In the genomic region with DNA sequence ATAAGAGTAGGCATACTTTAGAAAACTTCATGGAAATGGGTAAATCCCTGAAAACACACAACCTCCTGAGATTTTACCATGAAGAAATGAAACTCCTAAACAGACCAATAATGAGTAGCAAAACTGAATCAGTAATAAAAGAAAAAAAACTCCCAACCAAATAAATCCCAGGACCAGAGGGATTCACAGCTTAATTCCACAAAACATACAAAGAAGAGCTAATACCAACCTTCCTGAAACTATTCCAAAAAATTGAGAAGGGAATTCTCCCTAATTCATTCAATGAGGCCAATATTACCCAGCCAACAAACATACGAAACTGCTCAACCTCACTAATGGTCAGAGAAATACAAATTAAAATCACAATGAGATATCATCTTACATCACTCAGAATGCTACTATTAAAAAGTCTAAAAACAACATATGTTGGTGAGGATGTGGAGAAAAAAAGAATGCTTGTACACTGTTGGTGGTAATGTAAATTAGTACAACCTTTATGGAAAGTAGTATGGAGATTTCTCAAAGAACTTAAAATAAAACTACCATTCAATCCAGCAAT, we compare ENCODE assay signal across 19 cellular contexts.
DNase-seq lines count a peak whose midpoint lies in the region; ATAC-seq and TF ChIP-seq lines count a peak whose summit lies in the region.
"Had no signal": no experiment of that assay in that cellular context is flagged by ENCODE, and none has a peak within 500 bp of the region (broad histone marks: within the 10 kb centered on the region; RNA-seq: fewer than 3 reads in every experiment).

No MANE protein-coding gene starts in this region.

- intact Hi-C loops in activated T-helper 2 cell treated with anti-CD3 and anti-CD28 coated beads, Interferon-gamma antibody, Interleukin-2, Interleukin-4, amounts not matched to agents 10 μg/mL and 5 μg/mL and 100 μg/mL, durations not matched to agents 14 hours and 24 hours and 36 hours (cut with micrococcal nuclease), result no loop called here
- intact Hi-C loops in left lung (cut with DNase I), result no loop called here

- no peaks in the 10 kb centered on the region for H3K79me2 ChIP-seq in KMS-11 (ENCODE audit: insufficient read depth, low read depth)
- H3K79me2 ChIP-seq in osteoblast (ENCODE audit: insufficient read depth, low read length), result no peaks in the 10 kb centered on the region

- H3K4me3 ChIP-seq in KMS-11 (IDR thresholded peaks at IDR 0.05; ENCODE audit: insufficient read depth, low read depth, low read length) (no peak overlapping the region), osteoblast (ENCODE audit: insufficient read depth, low read length) (no peak overlapping the region), left lung (no peak overlapping the region)
- H3K4me3 ChIP-seq: heart right ventricle, lower lobe of right lung, pancreas had no signal

- no peaks in the 10 kb centered on the region for H4K20me1 ChIP-seq in KMS-11 (ENCODE audit: insufficient read depth)
- no peaks in the 10 kb centered on the region for H4K20me1 ChIP-seq in osteoblast (ENCODE audit: insufficient read depth, low read length)

- H3K27me3 Mint-ChIP-seq in activated naive CD4-positive, alpha-beta T cell treated with anti-CD3 and anti-CD28 coated beads, Interleukin-2, amount 10 ng/mL, durations not matched to agents 7 days and 5 days, result no peaks in the 10 kb centered on the region
- H3K27me3 Mint-ChIP-seq in activated T-helper 2 cell treated with anti-CD3 and anti-CD28 coated beads, Interferon-gamma antibody, Interleukin-2, Interleukin-4, amounts not matched to agents 10 μg/mL and 5 μg/mL and 100 μg/mL, durations not matched to agents 14 hours and 24 hours and 36 hours (ENCODE audit: low read depth), result peaks cover 8% of the 10 kb centered on the region
- H3K27me3 Mint-ChIP-seq: effector memory CD8-positive, alpha-beta T cell had no signal

- H3K27ac Mint-ChIP-seq in activated naive CD4-positive, alpha-beta T cell treated with anti-CD3 and anti-CD28 coated beads, Interleukin-2, amount 10 ng/mL, durations not matched to agents 7 days and 5 days, result no peak overlapping the region
- H3K27ac Mint-ChIP-seq in activated T-helper 2 cell treated with anti-CD3 and anti-CD28 coated beads, Interferon-gamma antibody, Interleukin-2, Interleukin-4, amounts not matched to agents 10 μg/mL and 5 μg/mL and 100 μg/mL, durations not matched to agents 14 hours and 24 hours and 36 hours, result no peak overlapping the region
- H3K27ac Mint-ChIP-seq: effector memory CD8-positive, alpha-beta T cell had no signal

- H3K9me3 ChIP-seq in osteoblast (ENCODE audit: low read depth, low read length) (no peaks in the 10 kb centered on the region), left lung (no peaks in the 10 kb centered on the region)
- H3K9me3 ChIP-seq: heart right ventricle, lower lobe of right lung, pancreas had no signal

- no peaks in the 10 kb centered on the region for H3K27me3 ChIP-seq in KMS-11 (ENCODE audit: insufficient read depth, low read depth)
- H3K27me3 ChIP-seq in osteoblast (ENCODE audit: insufficient read depth, low read length), result peaks cover 11% of the 10 kb centered on the region
- no peaks in the 10 kb centered on the region for H3K27me3 ChIP-seq in left lung
- H3K27me3 ChIP-seq: heart right ventricle, pancreas had no signal

- H3K9me3 Mint-ChIP-seq in activated naive CD4-positive, alpha-beta T cell treated with anti-CD3 and anti-CD28 coated beads, Interleukin-2, amount 10 ng/mL, durations not matched to agents 7 days and 5 days, result no peaks in the 10 kb centered on the region
- H3K9me3 Mint-ChIP-seq in activated T-helper 2 cell treated with anti-CD3 and anti-CD28 coated beads, Interferon-gamma antibody, Interleukin-2, Interleukin-4, amounts not matched to agents 10 μg/mL and 5 μg/mL and 100 μg/mL, durations not matched to agents 14 hours and 24 hours and 36 hours, result no peaks in the 10 kb centered on the region
- H3K9me3 Mint-ChIP-seq: effector memory CD8-positive, alpha-beta T cell had no signal

- H3K36me3 ChIP-seq in KMS-11 (ENCODE audit: insufficient read depth) (no peaks in the 10 kb centered on the region), osteoblast (ENCODE audit: insufficient read depth, low read length) (no peaks in the 10 kb centered on the region), left lung (no peaks in the 10 kb centered on the region)
- H3K36me3 ChIP-seq: heart right ventricle, lower lobe of right lung, pancreas had no signal

- ATAC-seq in left lung, result no peak
- ATAC-seq: heart right ventricle, lower lobe of right lung, pancreas had no signal

- H3K4me2 ChIP-seq in KMS-11 (peak overlapping the region; percentile 88), osteoblast (ENCODE audit: insufficient read depth, low read length) (peak overlapping the region; percentile 10)

- TF ChIP-seq CTCF in KMS-11 (conservative IDR thresholded peaks at IDR 0.05; ENCODE audit: low read depth, low read length) (no peak), osteoblast (IDR thresholded peaks at IDR 0.05; ENCODE audit: extremely low read depth, low read depth, low read length) (no peak), left lung (IDR thresholded peaks at IDR 0.05) (no peak)

- H3K4me1 ChIP-seq in KMS-11 (ENCODE audit: low read depth, poor library complexity, severe bottlenecking) (peaks cover 16% of the 10 kb centered on the region), osteoblast (ENCODE audit: insufficient read depth, low read length) (no peaks in the 10 kb centered on the region), left lung (no peaks in the 10 kb centered on the region)
- H3K4me1 ChIP-seq: heart right ventricle, lower lobe of right lung, pancreas had no signal

- H3K27ac ChIP-seq in KMS-11 (peak overlapping the region; percentile 66), osteoblast (ENCODE audit: low read depth, low read length) (no peak overlapping the region), left lung (no peak overlapping the region)
- H3K27ac ChIP-seq: heart right ventricle, lower lobe of right lung, pancreas had no signal

- no peaks in the 10 kb centered on the region for H3K36me3 Mint-ChIP-seq in activated naive CD4-positive, alpha-beta T cell treated with anti-CD3 and anti-CD28 coated beads, Interleukin-2, amount 10 ng/mL, durations not matched to agents 7 days and 5 days
- no peaks in the 10 kb centered on the region for H3K36me3 Mint-ChIP-seq in activated T-helper 2 cell treated with anti-CD3 and anti-CD28 coated beads, Interferon-gamma antibody, Interleukin-2, Interleukin-4, amounts not matched to agents 10 μg/mL and 5 μg/mL and 100 μg/mL, durations not matched to agents 14 hours and 24 hours and 36 hours (ENCODE audit: low read depth)

- peak overlapping the region; percentile 29; the same call in 1 of the 2 replicates for H3K9ac ChIP-seq in KMS-11

- H3K4me1 Mint-ChIP-seq in activated naive CD4-positive, alpha-beta T cell treated with anti-CD3 and anti-CD28 coated beads, Interleukin-2, amount 10 ng/mL, durations not matched to agents 7 days and 5 days, result peaks cover 7% of the 10 kb centered on the region
- H3K4me1 Mint-ChIP-seq in activated T-helper 2 cell treated with anti-CD3 and anti-CD28 coated beads, Interferon-gamma antibody, Interleukin-2, Interleukin-4, amounts not matched to agents 10 μg/mL and 5 μg/mL and 100 μg/mL, durations not matched to agents 14 hours and 24 hours and 36 hours (ENCODE audit: low read depth), result peaks cover 6% of the 10 kb centered on the region

- peak overlapping the region; percentile 24 for H3K4me3 Mint-ChIP-seq in activated naive CD4-positive, alpha-beta T cell treated with anti-CD3 and anti-CD28 coated beads, Interleukin-2, amount 10 ng/mL, durations not matched to agents 7 days and 5 days
- peak overlapping the region; percentile 31 for H3K4me3 Mint-ChIP-seq in activated T-helper 2 cell treated with anti-CD3 and anti-CD28 coated beads, Interferon-gamma antibody, Interleukin-2, Interleukin-4, amounts not matched to agents 10 μg/mL and 5 μg/mL and 100 μg/mL, durations not matched to agents 14 hours and 24 hours and 36 hours (ENCODE audit: low read depth)
- H3K4me3 Mint-ChIP-seq: effector memory CD8-positive, alpha-beta T cell had no signal

- CTCF ChIA-PET in activated naive CD4-positive, alpha-beta T cell treated with anti-CD3 and anti-CD28 coated beads, Interleukin-2, amount 10 ng/mL, durations not matched to agents 7 days and 5 days (lab: Charles Lee), result no interaction called here

- DNase-seq in activated naive CD4-positive, alpha-beta T cell treated with anti-CD3 and anti-CD28 coated beads, Interleukin-2, amount 10 ng/mL, durations not matched to agents 7 days and 5 days, result no peak
- no peak for DNase-seq in activated naive CD4-positive, alpha-beta T cell (lab: John Stamatoyannopoulos, UW)
- DNase-seq in activated T-helper 2 cell treated with anti-CD3 and anti-CD28 coated beads, Interferon-gamma antibody, Interleukin-2, Interleukin-4, amounts not matched to agents 10 μg/mL and 5 μg/mL and 100 μg/mL, durations not matched to agents 14 hours and 24 hours and 36 hours (ENCODE audit: low spot score), result no peak
- DNase-seq in osteoblast (ENCODE audit: insufficient read length, low spot score, missing footprints), result no peak
- no peak for DNase-seq in stimulated activated CD8-positive, alpha-beta memory T cell treated with anti-CD3 and anti-CD28 coated beads, Interleukin-4, amount 100 ng/mL, for 48 hours
- DNase-seq in stimulated activated CD4-positive, alpha-beta T cell treated with anti-CD3 and anti-CD28 coated beads, Interleukin-1b, Interleukin-23, amount 100 ng/mL, for 48 hours, result no peak
- DNase-seq in left lung, result no peak
- DNase-seq: effector memory CD8-positive, alpha-beta T cell; heart right ventricle; KG1; lower lobe of right lung; NCI-H1048; NCI-H2029; NCI-H510A; pancreas; Right ventricle myocardium superior; stimulated activated CD4-positive, alpha-beta T cell treated with anti-CD3 and anti-CD28 coated beads, Interleukin-2, amount 100 ng/mL, for 24 hours; T-helper 9 cell had no signal

- H2AFZ ChIP-seq in KMS-11 (ENCODE audit: low read depth) (peak overlapping the region; percentile 20; the same call in 1 of the 2 replicates), osteoblast (ENCODE audit: low read length) (no peak overlapping the region)
